Comparison of ENCODE assay signal across 2 cellular contexts in genomic region chr3:57518276-57518914, GRCh38.
TF ChIP-seq lines count a peak whose summit lies in the region.

No MANE protein-coding gene starts in this region.

TF ChIP-seq in SK-N-SH, 30 proteins besides CTCF, POLR2A, EP300 and RAD21 (continued from another document):
- TF ChIP-seq NFIC (IDR thresholded peaks at IDR 0.05; ENCODE audit: borderline replicate concordance) (no peak), GABPA (IDR thresholded peaks at IDR 0.05; ENCODE audit: low read depth) (no peak), GATA2 (CRISPR knock-in tag; IDR thresholded peaks at IDR 0.05) (no peak), ZBTB33 (IDR thresholded peaks at IDR 0.05; ENCODE audit: borderline replicate concordance, low read depth) (no peak), TAF1 (IDR thresholded peaks at IDR 0.05; ENCODE audit: borderline replicate concordance, low read depth, low read length) (no peak), SIN3A (IDR thresholded peaks at IDR 0.05; ENCODE audit: borderline replicate concordance, low read depth, low read length) (no peak), FOXM1 (IDR thresholded peaks at IDR 0.05; ENCODE audit: low read depth) (no peak), MAX (IDR thresholded peaks at IDR 0.05; ENCODE audit: low read depth) (no peak), CHD2 (IDR thresholded peaks at IDR 0.05; ENCODE audit: low read length, partially characterized antibody) (no peak), FOSL2 (IDR thresholded peaks at IDR 0.05; ENCODE audit: borderline replicate concordance, low read depth) (no peak), POLR2AphosphoS5 (IDR thresholded peaks at IDR 0.05; ENCODE audit: low read depth, low read length) (no peak), ELF1 (IDR thresholded peaks at IDR 0.05) (no peak), RFX5 (IDR thresholded peaks at IDR 0.05; ENCODE audit: low read length) (no peak)
- TF ChIP-seq, protein P1, sequence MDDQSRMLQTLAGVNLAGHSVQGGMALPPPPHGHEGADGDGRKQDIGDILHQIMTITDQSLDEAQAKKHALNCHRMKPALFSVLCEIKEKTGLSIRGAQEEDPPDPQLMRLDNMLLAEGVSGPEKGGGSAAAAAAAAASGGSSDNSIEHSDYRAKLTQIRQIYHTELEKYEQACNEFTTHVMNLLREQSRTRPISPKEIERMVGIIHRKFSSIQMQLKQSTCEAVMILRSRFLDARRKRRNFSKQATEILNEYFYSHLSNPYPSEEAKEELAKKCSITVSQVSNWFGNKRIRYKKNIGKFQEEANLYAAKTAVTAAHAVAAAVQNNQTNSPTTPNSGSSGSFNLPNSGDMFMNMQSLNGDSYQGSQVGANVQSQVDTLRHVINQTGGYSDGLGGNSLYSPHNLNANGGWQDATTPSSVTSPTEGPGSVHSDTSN (IDR thresholded peaks at IDR 0.05) = no peak

TF ChIP-seq in endothelial cell of umbilical vein, 7 proteins besides CTCF, POLR2A, EP300 and RAD21:
- TF ChIP-seq POLR2AphosphoS5 (IDR thresholded peaks at IDR 0.05; ENCODE audit: insufficient read depth, low read depth, low read length) = peak; percentile 40
- no peak for TF ChIP-seq MYC (IDR thresholded peaks at IDR 0.05; ENCODE audit: low read depth, low read length)
- TF ChIP-seq EZH2 (IDR thresholded peaks at IDR 0.05; ENCODE audit: borderline replicate concordance, low read depth, low read length, severe bottlenecking) = no peak
- peak; percentile 81 for TF ChIP-seq GATA2 (IDR thresholded peaks at IDR 0.05; ENCODE audit: insufficient read depth, insufficient read length, low read depth, low read length)
- TF ChIP-seq JUN (IDR thresholded peaks at IDR 0.05; ENCODE audit: borderline replicate concordance, insufficient read depth, insufficient read length, low read depth) = peak; percentile 72
- TF ChIP-seq FOS (IDR thresholded peaks at IDR 0.05; ENCODE audit: borderline replicate concordance, insufficient read depth, low read length) = peak; percentile 79
- TF ChIP-seq MAX (IDR thresholded peaks at IDR 0.05; ENCODE audit: insufficient read depth, insufficient read length) = no peak
TF ChIP-seq in endothelial cell of umbilical vein: peak in this region for 4.
